Comparison of ENCODE assay signal across 10 cellular contexts in the genomic region with DNA sequence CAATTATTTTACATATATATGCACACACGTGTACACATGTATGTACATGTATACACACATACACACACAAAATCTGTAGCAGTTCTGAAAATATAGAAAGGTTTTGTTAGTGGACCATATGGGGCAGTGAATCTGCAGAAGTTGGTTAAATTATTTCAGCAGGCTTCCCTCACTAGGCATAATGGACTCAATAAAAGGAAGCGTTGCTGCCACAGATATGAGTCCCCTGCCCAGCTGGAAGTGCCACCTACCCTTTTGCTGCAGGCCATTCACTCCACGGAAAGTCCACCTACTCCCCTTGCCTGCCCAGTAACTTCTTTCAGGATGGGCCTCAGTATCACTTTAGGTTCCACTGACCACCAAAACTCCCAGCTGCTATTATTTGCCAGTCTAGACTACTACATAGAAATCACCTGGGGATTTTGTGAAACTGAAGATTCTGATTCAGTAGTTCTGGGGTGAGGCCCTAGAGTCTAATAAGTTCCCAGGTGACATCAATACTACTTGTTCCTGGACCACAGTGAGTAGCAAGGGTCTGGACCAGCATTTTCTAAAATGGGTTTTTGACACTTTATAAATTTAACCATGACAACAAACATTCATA. TPM values are rescaled to one million over a fixed set of nuclear protein-coding genes. Genes with fewer than 3 reads are reported as not detected.
DNase-seq lines count a peak whose midpoint lies in the region; ATAC-seq and TF ChIP-seq lines count a peak whose summit lies in the region.
"Had no signal": no experiment of that assay in that cellular context is flagged by ENCODE, and none has a peak within 500 bp of the region (broad histone marks: within the 10 kb centered on the region; RNA-seq: fewer than 3 reads in every experiment).

No MANE protein-coding gene starts in this region.

- POLR2A ChIA-PET in PC-9 (lab: Charles Lee; ENCODE audit: unreplicated experiment) = no interaction called here

- CTCF ChIA-PET in PC-9 (lab: Charles Lee) = no interaction called here

- no peak for DNase-seq in PC-9
- DNase-seq in activated CD8-positive, alpha-beta memory T cell treated with anti-CD3 and anti-CD28 coated beads, Interleukin-2, amount 50 U/mL, for 48 hours = no peak
- no peak for DNase-seq in DMS53 treated with DMSO at 0.1 percent for 48 hours (lab: John Stamatoyannopoulos, UW; ENCODE audit: unreplicated experiment)
- DNase-seq in NCI-H1092 (lab: John Stamatoyannopoulos, UW) = no peak
- no peak for DNase-seq in substantia nigra (lab: John Stamatoyannopoulos, UW)
- DNase-seq: MV-4-11 had no signal

- no TSS peak for BruUV-seq in PC-9 (replicated peaks; lab: Mats Ljungman, UMichigan)

- H3K4me1 ChIP-seq in PC-9 (replicated peaks; ENCODE audit: insufficient read depth) = peaks cover 39% of the 10 kb centered on the region

- H3K9me2 ChIP-seq in PC-9 (ENCODE audit: insufficient read depth) = no peaks in the 10 kb centered on the region

- no peaks in the 10 kb centered on the region for H3K9me3 ChIP-seq in PC-9 (ENCODE audit: insufficient read depth, low read depth)

- H3K36me3 ChIP-seq in PC-9 (ENCODE audit: low read depth) = no peaks in the 10 kb centered on the region

- no peaks in the 10 kb centered on the region for H3K79me2 ChIP-seq in PC-9 (ENCODE audit: low read depth)

- H4K20me1 ChIP-seq in PC-9 (ENCODE audit: insufficient read depth) = no peaks in the 10 kb centered on the region

- TF ChIP-seq CTCF in C4-2B (conservative IDR thresholded peaks at IDR 0.05) = no peak
- TF ChIP-seq CTCF in PC-9 (conservative IDR thresholded peaks at IDR 0.05) = no peak

- no peak overlapping the region for H3K4me3 ChIP-seq in PC-9
- H3K4me3 ChIP-seq: coronary artery had no signal

- intact Hi-C loops in PC-9 (cut with micrococcal nuclease; ENCODE audit: unreplicated experiment) = loop anchor here (5.0 kb wide), 1 partner anchor 81 kb away; no protein-coding TSS in a partner anchor

- H3K4me2 ChIP-seq in PC-9 = peak overlapping the region; percentile 49

- ATAC-seq in GM19395 (IDR thresholded peaks at IDR 0.05; ENCODE audit: unreplicated experiment) (peak; percentile 80), HG02938 (IDR thresholded peaks at IDR 0.05; ENCODE audit: unreplicated experiment) (peak; percentile 90)

- no peaks in the 10 kb centered on the region for H3K27me3 ChIP-seq in PC-9 (ENCODE audit: insufficient read depth, low read depth)

- H3F3A ChIP-seq in PC-9 (ENCODE audit: insufficient read depth, low read depth) = peaks cover 26% of the 10 kb centered on the region

- H2AFZ ChIP-seq in PC-9 = no peak overlapping the region

- peak overlapping the region; percentile 38 for H3K27ac ChIP-seq in C4-2B
- peak overlapping the region; percentile 67 for H3K27ac ChIP-seq in PC-9
- H3K27ac ChIP-seq in substantia nigra (ENCODE audit: low read depth, low read length, poor library complexity, severe bottlenecking) = no peak overlapping the region
- H3K27ac ChIP-seq: coronary artery had no signal

RNA-seq across cellular contexts. Expression of gene CROT, which starts 29.3 kb away (rescaled TPM):
- 13.4 and 15.2 TPM in 2 replicates for total RNA-seq in PC-9 (2021)
